Comparison of ENCODE assay signal across 19 cellular contexts in the genomic region with DNA sequence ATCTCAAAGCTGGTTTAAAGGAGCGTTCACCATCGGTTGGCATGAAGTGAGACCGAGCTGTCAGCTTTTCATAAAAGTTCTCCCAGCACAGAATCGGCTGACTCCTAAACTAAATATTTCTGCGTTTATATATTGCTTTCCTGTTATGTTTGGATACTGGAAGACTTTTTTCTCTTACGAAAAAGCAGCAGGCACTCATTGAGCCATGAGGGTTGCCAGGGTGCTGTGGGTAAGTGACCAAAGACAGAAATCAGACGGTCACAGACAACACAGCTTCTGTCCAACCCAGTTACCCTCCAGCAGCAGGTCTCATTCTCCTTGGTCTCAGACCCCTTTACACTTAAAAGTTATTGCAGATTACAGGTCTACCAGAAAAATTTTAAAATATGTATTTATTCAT.
DNase-seq lines count a peak whose midpoint lies in the region; ATAC-seq and TF ChIP-seq lines count a peak whose summit lies in the region.
"Had no signal": no experiment of that assay in that cellular context is flagged by ENCODE, and none has a peak within 500 bp of the region (broad histone marks: within the 10 kb centered on the region; RNA-seq: fewer than 3 reads in every experiment).

No MANE protein-coding gene starts in this region.

- intact Hi-C loops in IMR-90 (cut with micrococcal nuclease), result no loop called here

- H3K79me1 ChIP-seq in IMR-90 (ENCODE audit: low read depth in 1 of 2, low read length in 2 of 2), result no peaks in the 10 kb centered on the region

- H3K9me1 ChIP-seq in IMR-90 (ENCODE audit: insufficient read depth, low read length), result peaks cover 3% of the 10 kb centered on the region; the same call in 1 of the 2 replicates

- no peak overlapping the region for H2AK9ac ChIP-seq in IMR-90 (replicated peaks; ENCODE audit: low read depth, low read length, poor library complexity)

- TF ChIP-seq POLR2A in IMR-90 (IDR thresholded peaks at IDR 0.05; ENCODE audit: low read depth, low read length), result no peak

- TF ChIP-seq CTCF in AG04450 (IDR thresholded peaks at IDR 0.05; ENCODE audit: low read depth, low read length) (no peak), IMR-90 (conservative IDR thresholded peaks at IDR 0.05; ENCODE audit: low read depth, low read length) (no peak), chondrocyte (IDR thresholded peaks at IDR 0.05) (no peak), osteoblast (IDR thresholded peaks at IDR 0.05; ENCODE audit: extremely low read depth, low read depth, low read length) (no peak)

- H4K20me1 ChIP-seq in IMR-90 (ENCODE audit: insufficient read depth, low read length) (no peaks in the 10 kb centered on the region), osteoblast (ENCODE audit: insufficient read depth, low read length) (no peaks in the 10 kb centered on the region)
- H4K20me1 ChIP-seq: BLaER1 treated with 17β-estradiol and CSF1 and Interleukin-3, amounts not matched to agents 10 nM and 100 nM had no signal

- H2BK15ac ChIP-seq in IMR-90 (ENCODE audit: low read depth, low read length), result no peak overlapping the region

- no peak overlapping the region for H2AK5ac ChIP-seq in IMR-90 (ENCODE audit: low read depth, low read length)

- H3K79me2 ChIP-seq in osteoblast (ENCODE audit: insufficient read depth, low read length), result no peaks in the 10 kb centered on the region

- peaks cover 8% of the 10 kb centered on the region for H3K4me1 Mint-ChIP-seq in chondrocyte (ENCODE audit: low read depth)
- H3K4me1 Mint-ChIP-seq: B cell had no signal

- peaks cover 17% of the 10 kb centered on the region; the same call in 1 of the 2 replicates for H3K9me3 ChIP-seq in AG04450 (ENCODE audit: control insufficient read depth, insufficient read depth, low read length)
- H3K9me3 ChIP-seq in IMR-90 (ENCODE audit: control insufficient read depth, insufficient read depth, low read length), result no peaks in the 10 kb centered on the region
- H3K9me3 ChIP-seq in osteoblast (ENCODE audit: low read depth, low read length), result no peaks in the 10 kb centered on the region
- H3K9me3 ChIP-seq: BLaER1 treated with 17β-estradiol and CSF1 and Interleukin-3, amounts not matched to agents 10 nM and 100 nM; Caco-2 had no signal

- H3K56ac ChIP-seq in IMR-90 (ENCODE audit: extremely low read depth, insufficient read depth, low read length), result no peak overlapping the region

- H3K4me3 Mint-ChIP-seq in chondrocyte (ENCODE audit: unreplicated experiment), result no peak overlapping the region
- H3K4me3 Mint-ChIP-seq: B cell; CD4-positive, alpha-beta T cell; CD8-positive, alpha-beta T cell had no signal

- WGBS in IMR-90 (ENCODE audit: extremely low coverage in 2 of 2, insufficient read length in 1 of 2), 2 experiments, result no CpG with 5 or more reads among the region's 7 CpGs

- ATAC-seq in IMR-90 (ENCODE audit: low read depth), result peak; percentile 67
- ATAC-seq: CD8-positive, alpha-beta T cell had no signal

- H3K36me3 ChIP-seq in IMR-90 (ENCODE audit: control insufficient read depth, insufficient read depth, low read length) (no peaks in the 10 kb centered on the region), osteoblast (ENCODE audit: insufficient read depth, low read length) (no peaks in the 10 kb centered on the region)
- H3K36me3 ChIP-seq: BLaER1 treated with 17β-estradiol and CSF1 and Interleukin-3, amounts not matched to agents 10 nM and 100 nM had no signal

- no peak overlapping the region for H4K5ac ChIP-seq in IMR-90 (ENCODE audit: low read depth, low read length)

- no peak for TF ChIP-seq RAD21 in IMR-90 (IDR thresholded peaks at IDR 0.05; ENCODE audit: low read length)

- H3K4me2 ChIP-seq in IMR-90 (ENCODE audit: low read depth, low read length) (peak overlapping the region; percentile 18; the same call in 1 of the 2 replicates), osteoblast (ENCODE audit: insufficient read depth, low read length) (peak overlapping the region; percentile 12)
- H3K4me2 ChIP-seq: BLaER1 treated with 17β-estradiol and CSF1 and Interleukin-3, amounts not matched to agents 10 nM and 100 nM had no signal

- H3K4ac ChIP-seq in IMR-90 (ENCODE audit: low read depth, low read length), result no peak overlapping the region

- no peak overlapping the region for H4K91ac ChIP-seq in IMR-90 (ENCODE audit: insufficient read depth, low read depth, low read length)

- H4K8ac ChIP-seq in IMR-90 (ENCODE audit: low read depth in 2 of 2, low read length in 2 of 2), result no peak overlapping the region

- peak overlapping the region; percentile 22 for H3K27ac Mint-ChIP-seq in chondrocyte (ENCODE audit: unreplicated experiment)
- H3K27ac Mint-ChIP-seq: B cell; CD4-positive, alpha-beta T cell; CD8-positive, alpha-beta T cell had no signal

- no peaks in the 10 kb centered on the region for H3K27me3 Mint-ChIP-seq in chondrocyte (ENCODE audit: low read depth)

- no peaks in the 10 kb centered on the region for H3K9me3 Mint-ChIP-seq in chondrocyte (ENCODE audit: low read depth)
- H3K9me3 Mint-ChIP-seq: CD4-positive, alpha-beta T cell; CD8-positive, alpha-beta T cell had no signal

- no peak overlapping the region for H3K14ac ChIP-seq in IMR-90 (replicated peaks; ENCODE audit: low read depth, low read length)

- POLR2A ChIA-PET in AG04450 (lab: Yijun Ruan, JAX) (no interaction called here), IMR-90 (lab: Charles Lee; ENCODE audit: unreplicated experiment) (no interaction called here)

- CTCF ChIA-PET in AG04450 (lab: Charles Lee) (interaction anchor here (0.9 to 1.3 kb wide), 2 partner anchors 21 to 630 kb away, joined by 3 to 4 read pairs; no protein-coding TSS in a partner anchor), IMR-90 (lab: Yijun Ruan, JAX) (interaction anchor here (0.9 kb wide), 1 partner anchor 10 kb away, joined by 4 read pairs; no protein-coding TSS in a partner anchor)

- H3K4me1 ChIP-seq in IMR-90 (ENCODE audit: control insufficient read depth, insufficient read depth, low read length), result peaks cover 5% of the 10 kb centered on the region; the same call in 1 of the 2 replicates
- no peaks in the 10 kb centered on the region for H3K4me1 ChIP-seq in osteoblast (ENCODE audit: insufficient read depth, low read length)
- H3K4me1 ChIP-seq: Caco-2 had no signal

- H3K27ac ChIP-seq in AG04450 (ENCODE audit: low read depth, low read length) (peak overlapping the region; percentile 31), IMR-90 (ENCODE audit: insufficient read depth, low read length) (no peak overlapping the region), osteoblast (ENCODE audit: low read depth, low read length) (no peak overlapping the region)
- H3K27ac ChIP-seq: BLaER1 treated with 17β-estradiol and CSF1 and Interleukin-3, amounts not matched to agents 10 nM and 100 nM; C4-2B had no signal

- no peaks in the 10 kb centered on the region for H3K36me3 Mint-ChIP-seq in chondrocyte (ENCODE audit: low read depth)
- H3K36me3 Mint-ChIP-seq: CD8-positive, alpha-beta T cell had no signal

- H3K4me3 ChIP-seq in AG04450 (ENCODE audit: low read depth, low read length), result no peak overlapping the region
- no peak overlapping the region for H3K4me3 ChIP-seq in IMR-90 (ENCODE audit: insufficient read depth, low read depth, low read length)
- no peak overlapping the region for H3K4me3 ChIP-seq in osteoblast (ENCODE audit: insufficient read depth, low read length)
- H3K4me3 ChIP-seq: BLaER1 treated with 17β-estradiol and CSF1 and Interleukin-3, amounts not matched to agents 10 nM and 100 nM had no signal

- H2AFZ ChIP-seq in IMR-90 (replicated peaks; ENCODE audit: low read length, poor library complexity), result peak overlapping the region; percentile 69
- H2AFZ ChIP-seq in osteoblast (ENCODE audit: low read length), result peak overlapping the region; percentile 1

- H2BK20ac ChIP-seq in IMR-90 (ENCODE audit: low read depth, low read length), result no peak overlapping the region

- no TSS peak for BruUV-seq in IMR-90 (replicated peaks; lab: Mats Ljungman, UMichigan)

- H2BK120ac ChIP-seq in IMR-90 (ENCODE audit: low read depth, low read length), result no peak overlapping the region

- H3K23ac ChIP-seq in IMR-90 (ENCODE audit: low read depth, low read length), result no peak overlapping the region

- no peak for DNase-seq in AG04450 (ENCODE audit: low read depth, low spot score)
- DNase-seq in IMR-90, result no peak
- no peak for DNase-seq in chondrocyte (ENCODE audit: low spot score)
- peak; percentile 90 for DNase-seq in osteoblast (ENCODE audit: insufficient read length, low spot score, missing footprints)
- DNase-seq in activated naive CD4-positive, alpha-beta T cell (lab: John Stamatoyannopoulos, UW), result no peak
- DNase-seq in HT-29 (ENCODE audit: low spot score), result no peak
- no peak for DNase-seq in NCI-H526 (lab: John Stamatoyannopoulos, UW)
- DNase-seq: 8988T; ACHN; AML-193; Caco-2; Calu3; CD4-positive, alpha-beta T cell; CD8-positive, alpha-beta T cell; DMS79 treated with DMSO at 0.1 percent for 48 hours; GF-D8 had no signal

- no peak overlapping the region for H2BK5ac ChIP-seq in IMR-90 (ENCODE audit: low read depth, low read length, poor library complexity, severe bottlenecking)

- no peak overlapping the region for H3K9ac ChIP-seq in IMR-90 (ENCODE audit: low read depth, low read length)
- H3K9ac ChIP-seq: BLaER1 treated with 17β-estradiol and CSF1 and Interleukin-3, amounts not matched to agents 10 nM and 100 nM had no signal

- no peaks in the 10 kb centered on the region for H3K27me3 ChIP-seq in AG04450 (ENCODE audit: control insufficient read depth, insufficient read depth, low read length)
- H3K27me3 ChIP-seq in IMR-90 (ENCODE audit: control insufficient read depth, insufficient read depth, low read length), result no peaks in the 10 kb centered on the region
- H3K27me3 ChIP-seq in osteoblast (ENCODE audit: insufficient read depth, low read length), result peaks cover 4% of the 10 kb centered on the region
- H3K27me3 ChIP-seq: BLaER1 treated with 17β-estradiol and CSF1 and Interleukin-3, amounts not matched to agents 10 nM and 100 nM had no signal

- dilution Hi-C loops in IMR-90 (cut with HindIII; ENCODE audit: low sequenced_read_pairs, unreplicated experiment), result no loop called here

- no peak overlapping the region for H3K18ac ChIP-seq in IMR-90 (ENCODE audit: low read depth, low read length)

- in situ Hi-C loops in IMR-90 (cut with MboI; ENCODE audit: low sequenced_read_pairs), result no loop called here

TF ChIP-seq in IMR-90, 13 proteins besides CTCF, POLR2A, EP300 and RAD21 (continues in another document):
- no peak for TF ChIP-seq MAZ (IDR thresholded peaks at IDR 0.05; ENCODE audit: borderline replicate concordance, low read depth, low read length)
- TF ChIP-seq BHLHE40 (IDR thresholded peaks at IDR 0.05; ENCODE audit: low read depth, low read length), result no peak
- TF ChIP-seq CHD1 (IDR thresholded peaks at IDR 0.05; ENCODE audit: low read depth, low read length), result no peak
- TF ChIP-seq CEBPB (IDR thresholded peaks at IDR 0.05; ENCODE audit: low read depth, low read length), result no peak
- no peak for TF ChIP-seq MAFK (IDR thresholded peaks at IDR 0.05; ENCODE audit: low read depth, low read length)
